ENCODE assay signal across 8 cellular contexts in the genomic region with DNA sequence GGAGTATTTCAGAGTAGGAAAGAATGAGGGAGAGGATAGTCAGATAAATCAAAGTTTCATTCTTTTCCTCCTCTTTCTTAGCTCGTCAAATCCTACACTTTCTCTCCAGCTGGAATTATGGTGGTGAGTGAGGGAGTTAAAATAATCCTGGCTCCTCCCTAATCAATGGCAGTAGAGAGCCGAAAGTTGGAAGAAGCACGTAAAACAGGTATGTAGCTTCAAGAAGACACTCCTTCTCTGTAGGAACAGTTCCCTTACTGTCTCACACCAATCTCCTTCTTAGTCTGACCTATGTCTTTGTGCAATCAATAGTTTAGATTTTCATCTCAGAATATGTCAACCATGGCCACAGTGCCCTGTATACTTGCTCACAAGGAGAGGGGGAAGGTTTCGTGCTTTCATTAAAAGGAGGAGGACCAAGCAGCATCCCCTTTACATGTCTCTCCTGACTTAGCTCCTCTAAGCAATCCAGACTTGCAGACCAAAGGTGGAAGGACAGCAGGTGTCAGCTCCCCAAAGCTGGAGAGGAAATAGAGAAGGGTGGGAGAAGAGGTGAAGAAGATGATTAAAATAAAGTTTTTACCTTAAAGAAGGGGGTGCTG. TPM values are rescaled to one million over a fixed set of nuclear protein-coding genes. Genes with fewer than 3 reads are reported as not detected.
DNase-seq lines count a peak whose midpoint lies in the region; ATAC-seq lines count a peak whose summit lies in the region.

No MANE protein-coding gene starts in this region.

- peak overlapping the region; percentile 90 for H3K27ac Mint-ChIP-seq in activated CD4-positive, alpha-beta T cell treated with anti-CD3 and anti-CD28 coated beads, Interleukin-2, amount 10 ng/mL, durations not matched to agents 24 days and 14 days
- H3K27ac Mint-ChIP-seq in activated naive CD8-positive, alpha-beta T cell: peak overlapping the region; percentile 96

- peak; percentile 70 for DNase-seq in activated CD4-positive, alpha-beta T cell treated with anti-CD3 and anti-CD28 coated beads, Interleukin-2, amount 10 ng/mL, durations not matched to agents 24 days and 14 days
- DNase-seq in activated CD4-positive, alpha-beta T cell treated with anti-CD3 and anti-CD28 coated beads, Interleukin-2, amount 50 U/mL, for 1 hour: no peak
- DNase-seq in GM19238 (ENCODE audit: insufficient read length, low spot score) (no peak), HK-2 (ENCODE audit: unreplicated experiment) (no peak)

- H3K4me1 Mint-ChIP-seq in activated CD4-positive, alpha-beta T cell treated with anti-CD3 and anti-CD28 coated beads, Interleukin-2, amount 10 ng/mL, durations not matched to agents 24 days and 14 days: peaks cover 68% of the 10 kb centered on the region
- peaks cover 85% of the 10 kb centered on the region for H3K4me1 Mint-ChIP-seq in activated naive CD8-positive, alpha-beta T cell (ENCODE audit: low read depth)

- H3K9me3 Mint-ChIP-seq in activated CD4-positive, alpha-beta T cell treated with anti-CD3 and anti-CD28 coated beads, Interleukin-2, amount 10 ng/mL, durations not matched to agents 24 days and 14 days: no peaks in the 10 kb centered on the region
- H3K9me3 Mint-ChIP-seq in activated naive CD8-positive, alpha-beta T cell (ENCODE audit: low read depth): no peaks in the 10 kb centered on the region

- ATAC-seq in HG03135 (IDR thresholded peaks at IDR 0.05; ENCODE audit: unreplicated experiment): no peak

- H3K27me3 ChIP-seq in layer of hippocampus (ENCODE audit: control insufficient read depth, insufficient read depth, low read length): no peaks in the 10 kb centered on the region

- intact Hi-C loops in activated CD4-positive, alpha-beta T cell treated with anti-CD3 and anti-CD28 coated beads, Interleukin-2, amount 10 ng/mL, durations not matched to agents 24 days and 14 days (cut with micrococcal nuclease): loop anchor here (5.0 to 10.0 kb wide), 4 partner anchors 394 to 639 kb away; a partner anchor contains a TSS

- H3K36me3 Mint-ChIP-seq in activated CD4-positive, alpha-beta T cell treated with anti-CD3 and anti-CD28 coated beads, Interleukin-2, amount 10 ng/mL, durations not matched to agents 24 days and 14 days (ENCODE audit: low read depth): peaks cover 17% of the 10 kb centered on the region
- peaks cover 5% of the 10 kb centered on the region for H3K36me3 Mint-ChIP-seq in activated naive CD8-positive, alpha-beta T cell

- H3K27me3 Mint-ChIP-seq in activated CD4-positive, alpha-beta T cell treated with anti-CD3 and anti-CD28 coated beads, Interleukin-2, amount 10 ng/mL, durations not matched to agents 24 days and 14 days: no peaks in the 10 kb centered on the region
- no peaks in the 10 kb centered on the region for H3K27me3 Mint-ChIP-seq in activated naive CD8-positive, alpha-beta T cell

- H3K27ac ChIP-seq in layer of hippocampus (ENCODE audit: low read depth, low read length) (peak overlapping the region; percentile 97), temporal lobe (ENCODE audit: low read depth, low read length) (peak overlapping the region; percentile 98)

- peak overlapping the region; percentile 100 for H3K4me3 Mint-ChIP-seq in activated CD4-positive, alpha-beta T cell treated with anti-CD3 and anti-CD28 coated beads, Interleukin-2, amount 10 ng/mL, durations not matched to agents 24 days and 14 days
- peak overlapping the region; percentile 98 for H3K4me3 Mint-ChIP-seq in activated naive CD8-positive, alpha-beta T cell

RNA-seq across cellular contexts. Expression of a gene that starts 0.9 kb away (rescaled TPM):
- 11.5 and 12.5 TPM in 2 replicates for total RNA-seq in activated CD4-positive, alpha-beta T cell treated with anti-CD3 and anti-CD28 coated beads, Interleukin-2, amount 10 ng/mL, durations not matched to agents 24 days and 14 days
- 10.8 TPM for total RNA-seq in temporal lobe

RNA-seq across cellular contexts. Expression of a gene that starts 2.4 kb away (rescaled TPM):
- total RNA-seq in activated CD4-positive, alpha-beta T cell treated with anti-CD3 and anti-CD28 coated beads, Interleukin-2, amount 10 ng/mL, durations not matched to agents 24 days and 14 days: 13.3 and 15.2 TPM in 2 replicates
- total RNA-seq in temporal lobe: 25.6 TPM

RNA-seq across cellular contexts. Expression of a gene that starts 23.7 kb away (rescaled TPM):
- 0.12 TPM in 1 of 2 replicates, not detected in the other for total RNA-seq in activated CD4-positive, alpha-beta T cell treated with anti-CD3 and anti-CD28 coated beads, Interleukin-2, amount 10 ng/mL, durations not matched to agents 24 days and 14 days
- total RNA-seq in temporal lobe: not detected

RNA-seq across cellular contexts. Expression of a gene that starts 30.6 kb away (rescaled TPM):
- total RNA-seq in activated CD4-positive, alpha-beta T cell treated with anti-CD3 and anti-CD28 coated beads, Interleukin-2, amount 10 ng/mL, durations not matched to agents 24 days and 14 days: 0.85 and 1.8 TPM in 2 replicates
- 0.25 TPM for total RNA-seq in temporal lobe

RNA-seq across cellular contexts. Expression of a gene that starts 31.2 kb away (rescaled TPM):
- 195 TPM in 2 replicates for total RNA-seq in activated CD4-positive, alpha-beta T cell treated with anti-CD3 and anti-CD28 coated beads, Interleukin-2, amount 10 ng/mL, durations not matched to agents 24 days and 14 days
- total RNA-seq in temporal lobe: 21.4 TPM
